Comparison of ENCODE assay signal across 9 cellular contexts in the genomic region with DNA sequence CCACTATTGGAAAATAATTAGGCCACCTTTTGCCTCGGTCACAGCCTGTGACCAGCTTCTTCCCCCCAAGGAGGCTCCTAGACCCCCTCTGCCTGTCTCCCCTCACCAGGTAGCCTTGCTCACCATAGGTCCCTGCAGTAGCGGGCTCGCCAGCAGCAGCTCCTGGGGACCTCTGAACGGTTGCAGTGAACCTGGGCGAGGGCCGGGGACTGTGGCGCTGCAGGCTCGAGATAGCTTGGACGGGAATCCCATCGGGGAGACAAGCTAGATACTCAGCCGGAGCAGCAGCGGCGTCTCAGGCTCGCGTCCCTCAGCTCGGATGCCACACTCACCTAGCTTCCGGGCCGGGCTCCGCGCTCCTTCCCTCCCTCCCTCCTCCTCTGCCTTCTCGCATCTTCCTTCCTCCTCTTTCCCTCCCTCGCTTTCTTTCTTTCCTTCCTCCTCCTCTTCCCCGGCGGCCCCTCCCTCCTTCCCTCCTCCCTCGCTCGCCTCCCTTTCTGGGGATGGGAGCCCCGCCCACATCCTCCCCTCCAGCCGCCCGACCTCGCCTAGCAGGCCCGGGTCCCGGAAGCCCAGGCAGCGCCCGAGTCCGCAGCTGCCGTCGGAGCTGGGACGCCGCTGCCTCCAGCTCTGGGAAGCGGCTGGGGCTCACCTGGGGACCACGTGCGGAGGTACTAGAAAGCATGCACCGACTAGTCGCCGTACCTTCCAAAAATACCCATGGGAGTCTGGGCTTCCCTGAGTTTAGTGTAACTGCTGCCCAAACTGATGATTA. TPM values are rescaled to one million over a fixed set of nuclear protein-coding genes. Genes with fewer than 3 reads are reported as not detected.
DNase-seq lines count a peak whose midpoint lies in the region; ATAC-seq, FAIRE-seq and TF ChIP-seq lines count a peak whose summit lies in the region.
"Had no signal": no experiment of that assay in that cellular context is flagged by ENCODE, and none has a peak within 500 bp of the region (broad histone marks: within the 10 kb centered on the region; RNA-seq: fewer than 3 reads in every experiment).

Gene BMP4, minus strand, starts transcription at position 399 of the 775 bp plus-strand sequence. CDS start 4,603 bp downstream, outside the sequence.

- peaks cover 12 to 57% (median 46%) of the 10 kb centered on the region in 6 donors for H3K4me1 ChIP-seq in spleen

- no peaks in the 10 kb centered on the region for H3K36me3 Mint-ChIP-seq in brain

- peak within 1 kb of the TSS in 3 of 5 experiments; percentile 55 to 90 (median 81) for H3K27ac Mint-ChIP-seq in brain

- peaks cover 0 to 2% (median 0%) of the 10 kb centered on the region in 5 experiments for H3K9me3 Mint-ChIP-seq in brain

- intact Hi-C loops in spleen (cut with DNase I; ENCODE audit: low total_unique reads), result no loop called here

- peaks cover 98% of the 10 kb centered on the region for H3K27me3 Mint-ChIP-seq in brain

- H3K9me3 ChIP-seq in MG63, result no peaks in the 10 kb centered on the region
- H3K9me3 ChIP-seq in spleen, result no peaks in the 10 kb centered on the region

- no peak for FAIRE-seq in GM19239 (lab: Jason Lieb, UNC)

- H3K27me3 ChIP-seq in MG63, result no peaks in the 10 kb centered on the region; the same call in 1 of the 2 replicates
- H3K27me3 ChIP-seq in spleen (replicated peaks in 1 of 7), result peaks cover 0 to 95% (median 44%) of the 10 kb centered on the region in 7 donors

- WGBS in spleen, 5 donors, result 2 to 4% (median 4%) methylated on average over 40 to 45 of the region's 45 CpGs

- H3K36me3 ChIP-seq in MG63, result no peaks in the 10 kb centered on the region
- no peaks in the 10 kb centered on the region for H3K36me3 ChIP-seq in spleen

- no peak within 1 kb of the TSS for H3K4me3 ChIP-seq in MG63
- H3K4me3 ChIP-seq in spleen, result peak within 1 kb of the TSS; percentile 30 to 71 (median 46)

- peak within 1 kb of the TSS in 6 of 8 donors; percentile 60 to 80 (median 74) for H3K27ac ChIP-seq in spleen

- TF ChIP-seq POLR2A in spleen (IDR thresholded peaks at IDR 0.05), result no peak

- peaks cover 42% of the 10 kb centered on the region for H3K4me1 Mint-ChIP-seq in brain

- peak; percentile 92 for DNase-seq in EL
- DNase-seq in MG63, result no peak
- DNase-seq in iPS-NIHi11 (ENCODE audit: low spot score), result peak; percentile 84
- DNase-seq in spleen, result peak; percentile 76
- DNase-seq in GM19239 (ENCODE audit: insufficient read length, low spot score), result no peak
- DNase-seq in NCI-H2227 (lab: John Stamatoyannopoulos, UW; ENCODE audit: unreplicated experiment), result no peak

- TF ChIP-seq CTCF in brain (conservative IDR thresholded peaks at IDR 0.05) (no peak), spleen (IDR thresholded peaks at IDR 0.05 in 8 of 11, conservative IDR thresholded peaks at IDR 0.05 in 3 of 11) (no peak)

- ATAC-seq in HG03571 (IDR thresholded peaks at IDR 0.05; ENCODE audit: unreplicated experiment), result no peak

- H3K4me3 Mint-ChIP-seq in brain, result peak within 1 kb of the TSS; percentile 73 to 95 (median 93)

RNA-seq across cellular contexts. Expression of gene BMP4, which starts in this region (rescaled TPM):
- 9.3 and 13.5 TPM in 2 replicates for total RNA-seq in MG63 (2014; rRNA removed; shearing (Covaris generic); ENCODE audit: low replicate concordance)
- 3.3 TPM for polyA plus RNA-seq in brain (ENCODE audit: insufficient read depth, low read depth, low replicate concordance)
- 1 to 10 TPM; 3.3 to 8.9 (median 4.1) TPM for total RNA-seq in spleen
- 1 to 10 TPM; 1.0 to 2.9 (median 2.1) TPM for polyA plus RNA-seq in spleen
- total RNA-seq: NCI-H460 had no signal

Comparison
In these comparisons a context has a peak if more than half of its experiments do, and no peak if none do; other contexts are left out.
1. DNase-seq: peak in EL (single experiment), iPS-NIHi11 (single experiment) and spleen (single experiment); none in MG63 (single experiment), GM19239 (single experiment) and NCI-H2227 (single experiment).